ENCODE assay signal across 11 cellular contexts in the genomic region with DNA sequence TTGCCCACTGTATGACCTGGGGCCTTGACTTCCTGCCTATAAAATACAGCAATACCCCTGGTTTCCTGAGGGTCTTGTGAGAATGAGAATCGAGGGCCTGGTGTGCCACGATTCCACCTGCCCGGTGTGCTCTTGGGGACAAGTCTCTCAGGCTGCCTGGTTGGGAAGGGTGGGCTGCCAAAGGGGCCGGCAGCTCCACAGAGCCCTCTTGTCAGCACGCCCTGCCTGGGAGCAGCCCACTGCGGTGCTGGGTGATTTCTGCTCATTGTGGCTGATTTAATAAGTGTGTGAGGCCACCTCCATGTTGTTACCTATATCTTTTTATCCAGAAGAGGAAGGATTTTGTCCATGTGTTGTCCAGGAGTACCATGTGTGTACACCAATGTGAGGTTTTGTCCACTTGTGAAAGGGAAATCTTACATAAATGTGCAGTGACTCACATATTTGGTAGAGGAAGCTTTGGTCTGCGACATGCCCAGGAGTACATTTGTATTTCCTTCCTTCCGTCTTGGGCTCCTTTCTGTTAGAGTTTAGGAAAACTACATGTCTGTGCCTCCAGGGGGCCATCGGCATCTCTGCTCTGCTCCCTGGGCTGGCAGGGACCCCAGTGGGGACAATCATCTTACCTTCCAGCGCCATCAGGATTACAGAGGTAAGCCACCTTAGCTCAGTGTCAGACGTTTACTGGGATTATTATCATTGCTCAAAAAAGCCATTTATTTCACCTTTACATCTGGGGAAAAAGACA.
A peak's percentile ranks its signal among the peaks of the same experiment; 100 is the strongest.
DNase-seq lines count a peak whose midpoint lies in the region; ATAC-seq and TF ChIP-seq lines count a peak whose summit lies in the region.
"Had no signal": no experiment of that assay in that cellular context is flagged by ENCODE, and none has a peak within 500 bp of the region (broad histone marks: within the 10 kb centered on the region; RNA-seq: fewer than 3 reads in every experiment).

No MANE protein-coding gene starts in this region.

- 65 to 68% methylated on average over 11 of the region's 11 CpGs for WGBS in heart right ventricle, 2 donors

- TF ChIP-seq CTCF in GM13976 (IDR thresholded peaks at IDR 0.05; ENCODE audit: borderline replicate concordance, control extremely low read depth, extremely low read depth, insufficient read depth, missing control alignments) (no peak), heart right ventricle (IDR thresholded peaks at IDR 0.05) (no peak)

- no peaks in the 10 kb centered on the region for H3K27me3 ChIP-seq in heart right ventricle
- H3K27me3 ChIP-seq: adrenal gland had no signal

- H3K36me3 ChIP-seq in heart right ventricle: no peaks in the 10 kb centered on the region
- H3K36me3 ChIP-seq: adrenal gland had no signal

- peaks cover 0 to 28% (median 12%) of the 10 kb centered on the region in 11 donors for H3K9me3 ChIP-seq in heart right ventricle
- H3K9me3 ChIP-seq: adrenal gland had no signal

- no peak overlapping the region for H3K27ac ChIP-seq in heart right ventricle
- H3K27ac ChIP-seq: adrenal gland had no signal

- intact Hi-C loops in heart right ventricle (cut with DNase I): loop anchor here in 7 of 10 donors (5.0 to 10.0 kb wide), 7 partner anchors 262 to 532 kb away; no protein-coding TSS in a partner anchor

- ATAC-seq in HG02885 (IDR thresholded peaks at IDR 0.05; ENCODE audit: poor library complexity, unreplicated experiment) (no peak), GM21423 (IDR thresholded peaks at IDR 0.05; ENCODE audit: unreplicated experiment) (no peak), heart right ventricle (no peak)

- H3K4me1 ChIP-seq in heart right ventricle: no peaks in the 10 kb centered on the region
- H3K4me1 ChIP-seq: adrenal gland had no signal

- peak; percentile 28 for DNase-seq in AG20443 (ENCODE audit: low spot score)
- peak; percentile 20 for DNase-seq in GM13976 (ENCODE audit: low spot score)
- peak; percentile 10 for DNase-seq in SW480 (ENCODE audit: low spot score)
- peak; percentile 10 for DNase-seq in iris pigment epithelial cell (ENCODE audit: low read depth)
- DNase-seq in HuH-7.5 (ENCODE audit: low spot score): no peak
- DNase-seq in heart right ventricle: no peak
- DNase-seq: NCI-H345; stimulated activated CD4-positive, alpha-beta T cell treated with anti-CD3 and anti-CD28 coated beads, Interleukin-2, amount 100 ng/mL, for 24 hours had no signal

- in situ Hi-C loops in GM13976 (cut with MboI; ENCODE audit: low sequenced_read_pairs, unreplicated experiment): loop anchor here (25.0 kb wide), 1 partner anchor 277 kb away; a partner anchor contains a TSS

- H3K4me3 ChIP-seq in heart right ventricle: no peak overlapping the region
- H3K4me3 ChIP-seq: adrenal gland had no signal

Comparison
In these comparisons a context has a peak if more than half of its experiments do, and no peak if none do; other contexts are left out.
1. DNase-seq: peak in AG20443 (single experiment), GM13976 (single experiment), SW480 (single experiment) and iris pigment epithelial cell (single experiment); none in HuH-7.5 (single experiment) and heart right ventricle (0 of 2).